Comparison of ENCODE assay signal across 10 cellular contexts in genomic region chr19:3285647-3286176, GRCh38.
DNase-seq lines count a peak whose midpoint lies in the region; ATAC-seq and TF ChIP-seq lines count a peak whose summit lies in the region.
"Had no signal": no experiment of that assay in that cellular context is flagged by ENCODE, and none has a peak within 500 bp of the region (broad histone marks: within the 10 kb centered on the region; RNA-seq: fewer than 3 reads in every experiment).

No MANE protein-coding gene starts in this region.

- POLR2A ChIA-PET in A673 (lab: Charles Lee; ENCODE audit: low non-redundant PET), result no interaction called here

- intact Hi-C loops in prostate gland (cut with DNase I), result no loop called here
- intact Hi-C loops in A673 (cut with micrococcal nuclease; ENCODE audit: unreplicated experiment), result no loop called here

- TF ChIP-seq CTCF in epithelial cell of proximal tubule (conservative IDR thresholded peaks at IDR 0.05; ENCODE audit: low read depth, low read length) (no peak), prostate gland (IDR thresholded peaks at IDR 0.05) (no peak), A673 (conservative IDR thresholded peaks at IDR 0.05; ENCODE audit: low read depth, low read length) (no peak)

- no peak for TF ChIP-seq POLR2A in prostate gland (IDR thresholded peaks at IDR 0.05)

- H3K4me1 ChIP-seq in prostate gland (replicated peaks) (peaks cover 2% of the 10 kb centered on the region), A673 (ENCODE audit: insufficient read depth, low read length, poor library complexity, severe bottlenecking) (peaks cover 10% of the 10 kb centered on the region)

- 4% methylated on average over 31 of the region's 40 CpGs for WGBS in prostate gland

- H3K4me3 ChIP-seq in epithelial cell of proximal tubule (ENCODE audit: low read depth, low read length) (peak overlapping the region; percentile 31), prostate gland (peak overlapping the region; percentile 13 to 21), A673 (ENCODE audit: low read depth, low read length, poor library complexity, severe bottlenecking) (no peak overlapping the region)
- H3K4me3 ChIP-seq: lung had no signal

- no peak for ATAC-seq in GM19035 (IDR thresholded peaks at IDR 0.05; ENCODE audit: unreplicated experiment)

- peak; percentile 65 for DNase-seq in ELF-1 (ENCODE audit: low read depth, low spot score)
- peak; percentile 67 for DNase-seq in T-helper 9 cell
- no peak for DNase-seq in epithelial cell of proximal tubule (ENCODE audit: low read depth)
- DNase-seq in prostate gland (ENCODE audit: low spot score), result no peak
- no peak for DNase-seq in NCI-H446 treated with DMSO at 0.1 percent for 48 hours (lab: John Stamatoyannopoulos, UW)
- DNase-seq in A673 (ENCODE audit: low spot score), result no peak
- DNase-seq in SHP77 treated with DMSO at 0.1 percent for 48 hours (lab: John Stamatoyannopoulos, UW), result no peak

- H3K27me3 ChIP-seq in prostate gland (replicated peaks; ENCODE audit: insufficient read depth), result no peaks in the 10 kb centered on the region
- no peaks in the 10 kb centered on the region for H3K27me3 ChIP-seq in A673 (replicated peaks; ENCODE audit: insufficient read depth, low read depth, low read length, poor library complexity)

- H3K36me3 ChIP-seq in prostate gland, result no peaks in the 10 kb centered on the region
- no peaks in the 10 kb centered on the region for H3K36me3 ChIP-seq in A673 (ENCODE audit: insufficient read depth, low read length, poor library complexity, severe bottlenecking)

- CTCF ChIA-PET in A673 (lab: Charles Lee), result no interaction called here

- H3K9me3 ChIP-seq in prostate gland, result no peaks in the 10 kb centered on the region
- no peaks in the 10 kb centered on the region for H3K9me3 ChIP-seq in A673 (ENCODE audit: low read depth, low read length, poor library complexity, severe bottlenecking)

- BruUV-seq in A673 (replicated peaks; lab: Mats Ljungman, UMichigan), result no TSS peak

- H3K27ac ChIP-seq in prostate gland (peak overlapping the region in 1 of 2 donors; percentile 57), A673 (ENCODE audit: low read depth, low read length, poor library complexity, severe bottlenecking) (no peak overlapping the region)
- H3K27ac ChIP-seq: SK-N-MC had no signal

Comparison
In these comparisons a context has a peak if more than half of its experiments do, and no peak if none do; other contexts are left out.
1. DNase-seq: peak in ELF-1 (single experiment) and T-helper 9 cell (single experiment); none in epithelial cell of proximal tubule (single experiment), prostate gland (single experiment), NCI-H446 treated with DMSO at 0.1 percent for 48 hours (single experiment), A673 (single experiment) and SHP77 treated with DMSO at 0.1 percent for 48 hours (single experiment).